ENCODE assay signal across 23 cellular contexts in genomic region chr11:43214471-43214870, GRCh38.
"Had no signal": no experiment of that assay in that cellular context is flagged by ENCODE, and none has a peak within 500 bp of the region (broad histone marks: within the 10 kb centered on the region; RNA-seq: fewer than 3 reads in every experiment).

No MANE protein-coding gene starts in this region.

- H3K36me3 ChIP-seq: SJSA1 had no signal

- H3K4me1 ChIP-seq: SJSA1 had no signal

- H3K4me2 ChIP-seq: KMS-11 had no signal

- DNase-seq: Kasumi-1, MM.1S, NCI-H1092 treated with DMSO at 0.1 percent for 48 hours, NCI-H1436, NCI-H187, NCI-H2029, NCI-H2081 treated with DMSO at 0.1 percent for 48 hours, NCI-H2171, NCI-H226, NCI-H446, NCI-H510A, NCI-H524 treated with DMSO at 0.1 percent for 48 hours, NCI-H69, NCI-H774, Right ventricle myocardium superior, RPMI8226, SIG-M5 had no signal

- FAIRE-seq: HTR-8/SVneo, RCC 7860 had no signal

- H3K27me3 ChIP-seq: SJSA1 had no signal

- H3K9ac ChIP-seq: KMS-11 had no signal

- H3K4me3 ChIP-seq: SJSA1, SK-N-MC had no signal

- H3K27ac ChIP-seq: HL-60, KMS-11, SJSA1, SK-N-MC had no signal
